In genomic region chr1:16151200-16151708, GRCh38 we compare ENCODE assay signal across 8 cellular contexts. TPM values are rescaled to one million over a fixed set of nuclear protein-coding genes. Genes with fewer than 3 reads are reported as not detected.
A peak's percentile ranks its signal among the peaks of the same experiment; 100 is the strongest.
DNase-seq lines count a peak whose midpoint lies in the region; ATAC-seq, FAIRE-seq and TF ChIP-seq lines count a peak whose summit lies in the region.

No MANE protein-coding gene starts in this region.

- ATAC-seq in HG02798 (IDR thresholded peaks at IDR 0.05; ENCODE audit: poor library complexity, unreplicated experiment): no peak

- H3K9me3 Mint-ChIP-seq in brain: no peaks in the 10 kb centered on the region

- H3K27ac Mint-ChIP-seq in brain: peak overlapping the region; percentile 77 to 97 (median 95)

- FAIRE-seq in HTR-8/SVneo (lab: Jason Lieb, UNC): no peak

- H3K4me3 Mint-ChIP-seq in brain: peak overlapping the region in 4 of 5 experiments; percentile 24 to 86 (median 68)

- peaks cover 19% of the 10 kb centered on the region for H3K36me3 Mint-ChIP-seq in brain

- H3K27me3 Mint-ChIP-seq in brain: no peaks in the 10 kb centered on the region

- TF ChIP-seq CTCF in brain (conservative IDR thresholded peaks at IDR 0.05): no peak

- peaks cover 61% of the 10 kb centered on the region for H3K4me1 Mint-ChIP-seq in brain

- DNase-seq in DMS53 (lab: John Stamatoyannopoulos, UW): peak; percentile 68
- peak; percentile 20 for DNase-seq in NCI-H2029 treated with DMSO at 0.1 percent for 48 hours (lab: John Stamatoyannopoulos, UW)
- peak; percentile 89 for DNase-seq in myocyte (ENCODE audit: low read depth)
- no peak for DNase-seq in NCI-H774 (lab: John Stamatoyannopoulos, UW)
- DNase-seq in HTR-8/SVneo (ENCODE audit: insufficient read length, low spot score): no peak
- DNase-seq in NK-92 treated with Interleukin-12 subunit alpha and Interleukin-12 subunit beta, amount 100 ng/mL, for 24 hours (lab: John Stamatoyannopoulos, UW): no peak

RNA-seq across cellular contexts. Expression of gene EPHA2, which starts 4.6 kb away (rescaled TPM):
- polyA plus RNA-seq in brain (ENCODE audit: insufficient read depth, low read depth, low replicate concordance): 2.6 TPM
- total RNA-seq in myocyte: 18.1 and 25.2 TPM in 2 replicates
- polyA plus RNA-seq in myocyte (2012): 32.6 TPM

Comparison
In these comparisons a context has a peak if more than half of its experiments do, and no peak if none do; other contexts are left out.
1. DNase-seq: peak in DMS53 (single experiment), NCI-H2029 treated with DMSO at 0.1 percent for 48 hours (single experiment) and myocyte (single experiment); none in NCI-H774 (single experiment), HTR-8/SVneo (single experiment) and NK-92 treated with Interleukin-12 subunit alpha and Interleukin-12 subunit beta, amount 100 ng/mL, for 24 hours (single experiment).